Comparison of ENCODE assay signal across 1 cellular context in genomic region chr2:28342081-28342967, GRCh38.
TF ChIP-seq lines count a peak whose summit lies in the region.

No MANE protein-coding gene starts in this region.

TF ChIP-seq in K562, 482 proteins besides CTCF, POLR2A, EP300 and RAD21 (continued from another document):
- no peak for TF ChIP-seq GTF3C2 (IDR thresholded peaks at IDR 0.05; ENCODE audit: borderline replicate concordance, extremely low read depth, insufficient read length)
- peak; percentile 61; the same call in 1 of the 2 replicates for TF ChIP-seq SMARCA4 (IDR thresholded peaks at IDR 0.05)
- peak; percentile 95 for TF ChIP-seq C11orf30 (IDR thresholded peaks at IDR 0.05; ENCODE audit: low read depth)
- TF ChIP-seq ZNF589 (CRISPR knock-in tag; IDR thresholded peaks at IDR 0.05; ENCODE audit: low read depth): peak; percentile 69; the same call in 1 of the 2 replicates
- no peak for TF ChIP-seq ZNF436 (CRISPR knock-in tag; IDR thresholded peaks at IDR 0.05)
- TF ChIP-seq IFI16 (CRISPR knock-in tag; IDR thresholded peaks at IDR 0.05): no peak
- TF ChIP-seq CC2D1A (IDR thresholded peaks at IDR 0.05): no peak
- TF ChIP-seq NFE2 (IDR thresholded peaks at IDR 0.05; ENCODE audit: low read depth): peak; percentile 81
- TF ChIP-seq SMARCE1 (IDR thresholded peaks at IDR 0.05): 0 out of 2 replicates have a peak, but pooled peaks have one; percentile 40
- peak; percentile 65 for TF ChIP-seq JUND (IDR thresholded peaks at IDR 0.05; ENCODE audit: borderline replicate concordance, low read depth, low read length)
- TF ChIP-seq JUND (tag; IDR thresholded peaks at IDR 0.05; ENCODE audit: borderline replicate concordance, low read depth, low read length): peak; percentile 68; the same call in 1 of the 3 replicates
- no peak for TF ChIP-seq RHOXF2B (CRISPR knock-in tag; conservative IDR thresholded peaks at IDR 0.05)
- no peak for TF ChIP-seq CEBPZ (IDR thresholded peaks at IDR 0.05; ENCODE audit: borderline replicate concordance, low read depth, low read length)
- TF ChIP-seq ZNF398 (CRISPR knock-in tag; IDR thresholded peaks at IDR 0.05): no peak
- TF ChIP-seq ARID1B (IDR thresholded peaks at IDR 0.05): peak; percentile 50; the same call in 1 of the 2 replicates
- no peak for TF ChIP-seq KAT8 (IDR thresholded peaks at IDR 0.05; ENCODE audit: low read depth)
- TF ChIP-seq ZNF592 (IDR thresholded peaks at IDR 0.05): peak; percentile 62; the same call in 1 of the 2 replicates
- peak; percentile 97 for TF ChIP-seq MAFG (tag; conservative IDR thresholded peaks at IDR 0.05)
- 0 out of 2 replicates have a peak, but pooled peaks have one; percentile 25 for TF ChIP-seq EP400 (IDR thresholded peaks at IDR 0.05)
- peak; percentile 92 for TF ChIP-seq MAFF (IDR thresholded peaks at IDR 0.05; ENCODE audit: low read length)
- peak in 1 of 2 experiments; percentile 30; a peak in 1 of 4 replicates for TF ChIP-seq TRIM24 (IDR thresholded peaks at IDR 0.05)
- no peak for TF ChIP-seq KLF13 (tag; IDR thresholded peaks at IDR 0.05; ENCODE audit: borderline replicate concordance, low read depth)
- 0 out of 2 replicates have a peak, but pooled peaks have one; percentile 17 for TF ChIP-seq JUNB (CRISPR knock-in tag; conservative IDR thresholded peaks at IDR 0.05)
- no peak for TF ChIP-seq HOMEZ (CRISPR knock-in tag; IDR thresholded peaks at IDR 0.05)
- TF ChIP-seq MED1 (CRISPR knock-in tag; IDR thresholded peaks at IDR 0.05; ENCODE audit: borderline replicate concordance): no peak
- no peak for TF ChIP-seq KLF1 (tag; IDR thresholded peaks at IDR 0.05)
- 0 out of 2 replicates have a peak, but pooled peaks have one; percentile 35 for TF ChIP-seq SMARCC2 (IDR thresholded peaks at IDR 0.05; ENCODE audit: low read depth)
- TF ChIP-seq BRD4 (IDR thresholded peaks at IDR 0.05): no peak
- peak; percentile 96 for TF ChIP-seq ZNF316 (IDR thresholded peaks at IDR 0.05)
- TF ChIP-seq FOSL1 (tag; conservative IDR thresholded peaks at IDR 0.05): peak; percentile 68
